20 cellular contexts compared by ENCODE assay signal in genomic region chr17:16493470-16494048, GRCh38. TPM values are rescaled to one million over a fixed set of nuclear protein-coding genes. Genes with fewer than 3 reads are reported as not detected.
DNase-seq lines count a peak whose midpoint lies in the region; ATAC-seq, FAIRE-seq and TF ChIP-seq lines count a peak whose summit lies in the region.
"Had no signal": no experiment of that assay in that cellular context is flagged by ENCODE, and none has a peak within 500 bp of the region (broad histone marks: within the 10 kb centered on the region; RNA-seq: fewer than 3 reads in every experiment).

No MANE protein-coding gene starts in this region.

- peaks cover 13% of the 10 kb centered on the region for H3K4me1 ChIP-seq in CD4-positive, CD25-positive, alpha-beta regulatory T cell (ENCODE audit: control insufficient read depth, insufficient read depth, low read length, poor library complexity, severe bottlenecking)
- H3K4me1 ChIP-seq in astrocyte (ENCODE audit: insufficient read depth, low read length) (peaks cover 3% of the 10 kb centered on the region), mucosa of descending colon (ENCODE audit: low read depth) (peaks cover 22% of the 10 kb centered on the region)

- peaks cover 0 to 7% (median 0%) of the 10 kb centered on the region in 7 donors for H3K9me3 Mint-ChIP-seq in CD4-positive, CD25-positive, alpha-beta regulatory T cell
- peaks cover 2% of the 10 kb centered on the region for H3K9me3 Mint-ChIP-seq in astrocyte (ENCODE audit: unreplicated experiment)
- H3K9me3 Mint-ChIP-seq in nephron: no peaks in the 10 kb centered on the region

- no peaks in the 10 kb centered on the region for H3K36me3 ChIP-seq in CD4-positive, CD25-positive, alpha-beta regulatory T cell (ENCODE audit: control insufficient read depth, insufficient read depth, low read length)
- H3K36me3 ChIP-seq in astrocyte (ENCODE audit: insufficient read depth, low read length) (no peaks in the 10 kb centered on the region), mucosa of descending colon (ENCODE audit: low read depth) (no peaks in the 10 kb centered on the region)

- no peak overlapping the region for H3K4me3 ChIP-seq in CD4-positive, CD25-positive, alpha-beta regulatory T cell (ENCODE audit: low read depth, low read length)
- no peak overlapping the region for H3K4me3 ChIP-seq in astrocyte (ENCODE audit: insufficient read depth, low read depth, low read length)
- no peak overlapping the region for H3K4me3 ChIP-seq in mucosa of descending colon

- no peaks in the 10 kb centered on the region for H3K79me2 ChIP-seq in astrocyte (ENCODE audit: insufficient read depth, low read length)

- H4K20me1 ChIP-seq in astrocyte (ENCODE audit: insufficient read depth, low read length): no peaks in the 10 kb centered on the region

- no peaks in the 10 kb centered on the region for H3K36me3 Mint-ChIP-seq in CD4-positive, CD25-positive, alpha-beta regulatory T cell
- H3K36me3 Mint-ChIP-seq in astrocyte (ENCODE audit: low read depth, unreplicated experiment) (no peaks in the 10 kb centered on the region), nephron (ENCODE audit: low read depth) (no peaks in the 10 kb centered on the region)

- no peak for ATAC-seq in CD4-positive, CD25-positive, alpha-beta regulatory T cell (ENCODE audit: low read depth in 2 of 2)
- no peak for ATAC-seq in mucosa of descending colon

- no peak overlapping the region for H3K4me2 ChIP-seq in astrocyte (ENCODE audit: low read length)
- H3K4me2 ChIP-seq: SK-N-SH had no signal

- TF ChIP-seq CTCF in astrocyte (IDR thresholded peaks at IDR 0.05; ENCODE audit: insufficient read depth, low read depth, low read length) (no peak), nephron (IDR thresholded peaks at IDR 0.05; ENCODE audit: unreplicated experiment in 3 of 3) (no peak), mucosa of descending colon (IDR thresholded peaks at IDR 0.05) (no peak)

- DNase-seq in CD4-positive, CD25-positive, alpha-beta regulatory T cell: no peak
- DNase-seq in CMK (ENCODE audit: low read depth): peak; percentile 65
- DNase-seq in astrocyte (ENCODE audit: low read depth): no peak
- no peak for DNase-seq in activated gamma-delta T cell (lab: John Stamatoyannopoulos, UW)
- no peak for DNase-seq in urothelium cell line (ENCODE audit: low spot score)
- DNase-seq in mucosa of descending colon: no peak
- DNase-seq in stimulated activated naive CD4-positive, alpha-beta T cell (lab: John Stamatoyannopoulos, UW): no peak
- DNase-seq: COR-L47, DMS79, MM.1S, NCI-H1048, NCI-H1436 treated with DMSO at 0.1 percent for 48 hours, NCI-H1930, NCI-H2227 treated with DMSO at 0.1 percent for 48 hours, NCI-H510A treated with DMSO at 0.1 percent for 48 hours, NCI-H748 treated with DMSO at 0.1 percent for 48 hours, SIG-M5, SK-N-SH had no signal

- H3K9me3 ChIP-seq in CD4-positive, CD25-positive, alpha-beta regulatory T cell (ENCODE audit: control insufficient read depth in 2 of 2, low read length in 2 of 2): no peaks in the 10 kb centered on the region
- H3K9me3 ChIP-seq in astrocyte (ENCODE audit: insufficient read depth, low read depth, low read length) (no peaks in the 10 kb centered on the region), mucosa of descending colon (no peaks in the 10 kb centered on the region)
- H3K9me3 ChIP-seq: SK-N-SH had no signal

- peaks cover 18% of the 10 kb centered on the region for H3K27me3 Mint-ChIP-seq in CD4-positive, CD25-positive, alpha-beta regulatory T cell
- H3K27me3 Mint-ChIP-seq in astrocyte (ENCODE audit: low read depth, unreplicated experiment) (peaks cover 79% of the 10 kb centered on the region), nephron (ENCODE audit: low read depth) (peaks cover 54% of the 10 kb centered on the region)

- peaks cover 0 to 15% (median 8%) of the 10 kb centered on the region in 4 donors for H3K4me1 Mint-ChIP-seq in CD4-positive, CD25-positive, alpha-beta regulatory T cell
- H3K4me1 Mint-ChIP-seq in astrocyte (ENCODE audit: low read depth, unreplicated experiment): no peaks in the 10 kb centered on the region
- H3K4me1 Mint-ChIP-seq in nephron: peaks cover 24% of the 10 kb centered on the region

- H3K27ac Mint-ChIP-seq in CD4-positive, CD25-positive, alpha-beta regulatory T cell: no peak overlapping the region
- no peak overlapping the region for H3K27ac Mint-ChIP-seq in astrocyte (ENCODE audit: unreplicated experiment)
- no peak overlapping the region for H3K27ac Mint-ChIP-seq in nephron

- H3K27me3 ChIP-seq in CD4-positive, CD25-positive, alpha-beta regulatory T cell (ENCODE audit: control insufficient read depth, insufficient read depth, low read length): peaks cover 4% of the 10 kb centered on the region
- peaks cover 28% of the 10 kb centered on the region for H3K27me3 ChIP-seq in astrocyte (ENCODE audit: insufficient read depth, low read length)

- H3K9ac ChIP-seq in astrocyte (ENCODE audit: low read length): no peak overlapping the region
- H3K9ac ChIP-seq: SK-N-SH had no signal

- H3K27ac ChIP-seq in CD4-positive, CD25-positive, alpha-beta regulatory T cell (ENCODE audit: insufficient read depth, low read length, poor library complexity, severe bottlenecking): no peak overlapping the region
- H3K27ac ChIP-seq in astrocyte (ENCODE audit: low read depth, low read length): no peak overlapping the region

- FAIRE-seq in astrocyte (lab: Jason Lieb, UNC) (no peak), urothelium cell line (lab: Jason Lieb, UNC) (no peak)
- FAIRE-seq: H1 had no signal

- intact Hi-C loops in mucosa of descending colon (cut with DNase I, micrococcal nuclease): no loop called here

- no peak overlapping the region for H2AFZ ChIP-seq in astrocyte (ENCODE audit: low read depth, low read length)

- peak overlapping the region; percentile 59 to 85 (median 82) for H3K4me3 Mint-ChIP-seq in CD4-positive, CD25-positive, alpha-beta regulatory T cell
- H3K4me3 Mint-ChIP-seq in astrocyte (ENCODE audit: unreplicated experiment): peak overlapping the region; percentile 6
- peak overlapping the region; percentile 28 to 91 (median 90) for H3K4me3 Mint-ChIP-seq in nephron

RNA-seq across cellular contexts. Expression of gene LRRC75A, which starts 1.6 kb away (rescaled TPM):
- total RNA-seq in CD4-positive, CD25-positive, alpha-beta regulatory T cell: 3.8 TPM
- 1 to 10 TPM; 1.5 to 3.5 (median 1.7) TPM for polyA plus RNA-seq in CD4-positive, CD25-positive, alpha-beta regulatory T cell
- total RNA-seq in astrocyte (0.36 TPM in 2 replicates), mucosa of descending colon (10 to 100 TPM; 37.1 to 85.7 (median 52.6) TPM)

Comparison
In these comparisons a context has a peak if more than half of its experiments do, and no peak if none do; other contexts are left out.
1. H3K4me3 Mint-ChIP-seq: peak in every context shown above with its lines; median percentile 90 in nephron; 82 in CD4-positive, CD25-positive, alpha-beta regulatory T cell; 6 in astrocyte.